ENCODE assay signal across 26 cellular contexts in the genomic region with DNA sequence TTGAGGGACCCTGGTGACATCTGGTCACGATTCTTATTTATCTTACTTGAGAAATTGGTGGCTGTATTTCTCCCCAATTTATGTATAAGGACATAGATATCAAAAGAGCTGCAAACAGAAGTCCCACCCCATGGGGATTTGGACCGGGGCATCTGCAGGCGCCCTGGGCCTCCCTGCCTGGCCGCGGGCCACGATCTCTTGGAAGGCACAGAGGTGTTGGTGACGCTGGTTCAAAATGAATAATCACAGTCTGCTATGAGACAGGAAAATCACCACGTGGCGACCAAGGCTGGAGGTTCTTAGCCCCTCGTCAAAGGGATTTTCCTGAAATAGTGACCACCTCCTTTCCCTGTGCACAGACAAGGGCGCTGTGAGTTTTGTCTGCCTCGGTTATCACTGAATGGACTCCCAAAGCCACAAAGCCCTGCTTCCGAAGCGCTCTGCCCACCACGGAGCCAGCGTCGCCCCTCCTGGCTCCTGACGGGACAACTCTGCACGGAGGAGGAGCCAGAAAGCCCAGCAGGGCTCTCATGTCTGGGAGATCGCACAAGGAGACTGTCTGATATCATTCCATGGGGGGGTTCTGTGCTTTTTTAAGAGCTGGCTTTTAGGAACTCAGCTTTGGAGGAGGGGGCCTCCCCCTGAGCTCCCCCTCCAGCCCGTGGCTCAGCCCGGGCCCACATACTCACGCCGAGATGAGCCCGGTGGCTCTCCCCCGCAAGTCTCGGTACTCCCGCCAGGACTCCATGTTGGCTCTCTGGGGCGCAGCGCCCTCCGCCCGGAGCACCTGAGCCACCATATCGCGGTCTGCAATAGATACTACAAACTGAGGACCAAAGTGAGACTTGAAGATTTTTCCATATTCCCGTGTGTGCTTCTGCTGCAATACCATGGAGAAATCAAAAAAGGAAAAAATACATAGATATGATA. TPM values are rescaled to one million over a fixed set of nuclear protein-coding genes. Genes with fewer than 3 reads are reported as not detected.
DNase-seq lines count a peak whose midpoint lies in the region; ATAC-seq and TF ChIP-seq lines count a peak whose summit lies in the region.
"Had no signal": no experiment of that assay in that cellular context is flagged by ENCODE, and none has a peak within 500 bp of the region (broad histone marks: within the 10 kb centered on the region; RNA-seq: fewer than 3 reads in every experiment).

No MANE protein-coding gene starts in this region.

- no peaks in the 10 kb centered on the region for H3K9me3 Mint-ChIP-seq in progenitor cell of endocrine pancreas (ENCODE audit: low read depth)
- H3K9me3 Mint-ChIP-seq: activated CD8-positive, alpha-beta T cell treated with anti-CD3 and anti-CD28 coated beads for 36 hours; activated T-cell treated with anti-CD3 and anti-CD28 coated beads, Interleukin-2, amount 50 U/mL, for 24 hours had no signal

- no peak overlapping the region for H2BK120ac ChIP-seq in IMR-90 (ENCODE audit: low read depth, low read length)

- H3K27ac Mint-ChIP-seq in progenitor cell of endocrine pancreas = peak overlapping the region; percentile 80
- H3K27ac Mint-ChIP-seq: activated CD8-positive, alpha-beta T cell treated with anti-CD3 and anti-CD28 coated beads for 36 hours; activated T-cell treated with anti-CD3 and anti-CD28 coated beads, Interleukin-2, amount 50 U/mL, for 24 hours had no signal

- WGBS in IMR-90 (ENCODE audit: extremely low coverage in 2 of 2, insufficient read length in 1 of 2), 2 experiments = 25% methylated on average over 8 of the region's 35 CpGs; no CpG with 5 or more reads in 1 of the 2 experiments
- WGBS in mammary epithelial cell (ENCODE audit: low coverage, missing lambda C conversion rate) = 92% methylated on average over 28 of the region's 35 CpGs

- H3K36me3 Mint-ChIP-seq in progenitor cell of endocrine pancreas (ENCODE audit: insufficient read depth) = no peaks in the 10 kb centered on the region
- H3K36me3 Mint-ChIP-seq: CD4-positive, CD25-positive, alpha-beta regulatory T cell had no signal

- peak overlapping the region; percentile 33 for H3K4me3 Mint-ChIP-seq in progenitor cell of endocrine pancreas (ENCODE audit: low read depth)
- H3K4me3 Mint-ChIP-seq: activated CD8-positive, alpha-beta T cell treated with anti-CD3 and anti-CD28 coated beads for 36 hours; activated T-cell treated with anti-CD3 and anti-CD28 coated beads, Interleukin-2, amount 50 U/mL, for 24 hours; CD4-positive, CD25-positive, alpha-beta regulatory T cell had no signal

- no peak overlapping the region for H2BK20ac ChIP-seq in IMR-90 (ENCODE audit: low read depth, low read length)

- H4K5ac ChIP-seq in IMR-90 (ENCODE audit: low read depth, low read length) = no peak overlapping the region

- H2BK15ac ChIP-seq in IMR-90 (ENCODE audit: low read depth, low read length) = no peak overlapping the region

- H2AFZ ChIP-seq in IMR-90 (replicated peaks; ENCODE audit: low read length, poor library complexity) = peak overlapping the region; percentile 83
- no peak overlapping the region for H2AFZ ChIP-seq in mammary epithelial cell (ENCODE audit: low read depth, low read length)

- no peak overlapping the region for H3K14ac ChIP-seq in IMR-90 (replicated peaks; ENCODE audit: low read depth, low read length)

- H3K9ac ChIP-seq in IMR-90 (ENCODE audit: low read depth, low read length) (no peak overlapping the region), mammary epithelial cell (ENCODE audit: insufficient read depth, low read length) (no peak overlapping the region)

- H3K4ac ChIP-seq in IMR-90 (ENCODE audit: low read depth, low read length) = no peak overlapping the region

- no peak overlapping the region for H2AK5ac ChIP-seq in IMR-90 (ENCODE audit: low read depth, low read length)

- no peak for TF ChIP-seq POLR2A in IMR-90 (IDR thresholded peaks at IDR 0.05; ENCODE audit: low read depth, low read length)

- H3K4me3 ChIP-seq in IMR-90 (ENCODE audit: insufficient read depth, low read depth, low read length) (no peak overlapping the region), fibroblast of villous mesenchyme (ENCODE audit: low read depth, low read length) (peak overlapping the region; percentile 45), mammary epithelial cell (replicated peaks in 1 of 3; ENCODE audit: insufficient read depth in 1 of 3, low read depth in 2 of 3, low read length in 3 of 3) (no peak overlapping the region)
- H3K4me3 ChIP-seq: HAP-1, stomach, tibial artery had no signal

- H2AK9ac ChIP-seq in IMR-90 (replicated peaks; ENCODE audit: low read depth, low read length, poor library complexity) = no peak overlapping the region

- POLR2A ChIA-PET in IMR-90 (lab: Charles Lee; ENCODE audit: unreplicated experiment) = no interaction called here

- no peak overlapping the region for H4K91ac ChIP-seq in IMR-90 (ENCODE audit: insufficient read depth, low read depth, low read length)

- H3K27me3 ChIP-seq in IMR-90 (ENCODE audit: control insufficient read depth, insufficient read depth, low read length) (peaks cover 23% of the 10 kb centered on the region), mammary epithelial cell (ENCODE audit: insufficient read depth, low read length) (no peaks in the 10 kb centered on the region)
- H3K27me3 ChIP-seq: brain microvascular endothelial cell had no signal

- CTCF ChIA-PET in IMR-90 (lab: Yijun Ruan, JAX) = no interaction called here
- CTCF ChIA-PET in mammary epithelial cell (lab: Charles Lee; ENCODE audit: low non-redundant PET) = no interaction called here

- TF ChIP-seq RAD21 in IMR-90 (IDR thresholded peaks at IDR 0.05; ENCODE audit: low read length) = no peak

- H4K20me1 ChIP-seq in IMR-90 (ENCODE audit: insufficient read depth, low read length) (no peaks in the 10 kb centered on the region), mammary epithelial cell (ENCODE audit: insufficient read depth, low read length) (no peaks in the 10 kb centered on the region)

- no peaks in the 10 kb centered on the region; the same call in 1 of the 2 replicates for H3K9me1 ChIP-seq in IMR-90 (ENCODE audit: insufficient read depth, low read length)

- BruUV-seq in IMR-90 (replicated peaks; lab: Mats Ljungman, UMichigan) (no TSS peak), mammary epithelial cell (replicated peaks; lab: Mats Ljungman, UMichigan) (no TSS peak)

- in situ Hi-C loops in IMR-90 (cut with MboI; ENCODE audit: low sequenced_read_pairs) = no loop called here
- in situ Hi-C loops in mammary epithelial cell (cut with MboI; ENCODE audit: low sequenced_read_pairs in 2 of 2) = no loop called here

- H3K18ac ChIP-seq in IMR-90 (ENCODE audit: low read depth, low read length) = no peak overlapping the region

- H3K23ac ChIP-seq in IMR-90 (ENCODE audit: low read depth, low read length) = no peak overlapping the region

- peaks cover 14% of the 10 kb centered on the region for H3K4me1 Mint-ChIP-seq in progenitor cell of endocrine pancreas (ENCODE audit: low read depth)
- H3K4me1 Mint-ChIP-seq: CD4-positive, CD25-positive, alpha-beta regulatory T cell had no signal

- H3K4me1 ChIP-seq in IMR-90 (ENCODE audit: control insufficient read depth, insufficient read depth, low read length) = no peaks in the 10 kb centered on the region; the same call in 1 of the 2 replicates
- no peaks in the 10 kb centered on the region for H3K4me1 ChIP-seq in mammary epithelial cell (ENCODE audit: insufficient read depth, low read length)
- H3K4me1 ChIP-seq: HAP-1, stomach, tibial artery had no signal

- intact Hi-C loops in IMR-90 (cut with micrococcal nuclease) = no loop called here
- intact Hi-C loops in mammary epithelial cell (cut with micrococcal nuclease) = no loop called here

- H3K36me3 ChIP-seq in IMR-90 (ENCODE audit: control insufficient read depth, insufficient read depth, low read length) (no peaks in the 10 kb centered on the region), mammary epithelial cell (ENCODE audit: insufficient read depth, low read length) (peaks cover 2% of the 10 kb centered on the region)
- H3K36me3 ChIP-seq: brain microvascular endothelial cell, HAP-1, stomach, tibial artery had no signal

- no peak overlapping the region for H3K27ac ChIP-seq in IMR-90 (ENCODE audit: insufficient read depth, low read length)
- H3K27ac ChIP-seq in mammary epithelial cell (ENCODE audit: insufficient read depth, low read depth, low read length) = no peak overlapping the region
- H3K27ac ChIP-seq: brain microvascular endothelial cell, stomach, tibial artery had no signal

- H3K9me3 ChIP-seq in IMR-90 (ENCODE audit: control insufficient read depth, insufficient read depth, low read length) (no peaks in the 10 kb centered on the region), mammary epithelial cell (replicated peaks; ENCODE audit: insufficient read depth, low read length) (no peaks in the 10 kb centered on the region)
- H3K9me3 ChIP-seq: HAP-1, tibial artery had no signal

- peaks cover 29% of the 10 kb centered on the region for H3K79me2 ChIP-seq in mammary epithelial cell (ENCODE audit: insufficient read depth, low read length)

- H3K4me2 ChIP-seq in IMR-90 (ENCODE audit: low read depth, low read length) (peak overlapping the region; percentile 5; the same call in 1 of the 2 replicates), mammary epithelial cell (ENCODE audit: insufficient read depth, low read depth, low read length) (no peak overlapping the region)

- H3K56ac ChIP-seq in IMR-90 (ENCODE audit: extremely low read depth, insufficient read depth, low read length) = no peak overlapping the region

- no peak overlapping the region for H4K8ac ChIP-seq in IMR-90 (ENCODE audit: low read depth in 2 of 2, low read length in 2 of 2)

- H2BK5ac ChIP-seq in IMR-90 (ENCODE audit: low read depth, low read length, poor library complexity, severe bottlenecking) = no peak overlapping the region

- peak; percentile 20 for DNase-seq in DMS114 treated with DMSO at 0.1 percent for 48 hours (lab: John Stamatoyannopoulos, UW; ENCODE audit: unreplicated experiment)
- DNase-seq in IMR-90 = no peak
- DNase-seq in fibroblast of villous mesenchyme (ENCODE audit: low read depth) = no peak
- no peak for DNase-seq in progenitor cell of endocrine pancreas (ENCODE audit: low spot score, unreplicated experiment)
- DNase-seq in OCI-M1 (lab: John Stamatoyannopoulos, UW) = no peak
- no peak for DNase-seq in mammary epithelial cell
- no peak for DNase-seq in D341Med (ENCODE audit: low spot score)
- DNase-seq: activated CD4-positive, alpha-beta T cell treated with anti-CD3 and anti-CD28 coated beads for 1 hour; activated CD8-positive, alpha-beta T cell treated with anti-CD3 and anti-CD28 coated beads for 36 hours; activated T-cell treated with anti-CD3 and anti-CD28 coated beads, Interleukin-2, amount 50 U/mL, for 24 hours; brain microvascular endothelial cell; CD4-positive, CD25-positive, alpha-beta regulatory T cell; DMS153; effector memory CD4-positive, alpha-beta T cell; GF-D8; NCI-H1694 treated with DMSO at 0.1 percent for 48 hours; NCI-H2171; NCI-H526; occipital lobe; stimulated activated CD4-positive, alpha-beta T cell treated with anti-CD3 and anti-CD28 coated beads, Interleukin-15, amount 100 ng/mL, for 24 hours; stomach; T-helper 1 cell; tibial artery had no signal

- no peak for TF ChIP-seq CTCF in IMR-90 (conservative IDR thresholded peaks at IDR 0.05; ENCODE audit: low read depth, low read length)
- TF ChIP-seq CTCF in fibroblast of villous mesenchyme (IDR thresholded peaks at IDR 0.05; ENCODE audit: insufficient read depth, low read depth, low read length) = no peak
- TF ChIP-seq CTCF in progenitor cell of endocrine pancreas (IDR thresholded peaks at IDR 0.05; ENCODE audit: unreplicated experiment) = no peak
- no peak for TF ChIP-seq CTCF in mammary epithelial cell (conservative IDR thresholded peaks at IDR 0.05 in 1 of 2, IDR thresholded peaks at IDR 0.05 in 1 of 2; ENCODE audit: extremely low read depth in 1 of 2, insufficient read depth in 1 of 2, low read depth in 1 of 2, low read length in 2 of 2)

- ATAC-seq in IMR-90 (ENCODE audit: low read depth) (no peak), GM21723 (IDR thresholded peaks at IDR 0.05; ENCODE audit: unreplicated experiment) (no peak)
- ATAC-seq: activated CD8-positive, alpha-beta T cell treated with anti-CD3 and anti-CD28 coated beads for 36 hours; sciatic nerve had no signal

- dilution Hi-C loops in IMR-90 (cut with HindIII; ENCODE audit: low sequenced_read_pairs, unreplicated experiment) = no loop called here
- dilution Hi-C loops in mammary epithelial cell (cut with HindIII; ENCODE audit: low sequenced_read_pairs) = no loop called here

- no peaks in the 10 kb centered on the region for H3K27me3 Mint-ChIP-seq in progenitor cell of endocrine pancreas

- no peaks in the 10 kb centered on the region for H3K79me1 ChIP-seq in IMR-90 (ENCODE audit: low read depth in 1 of 2, low read length in 2 of 2)

RNA-seq across cellular contexts. Expression of a gene that starts 14.6 kb away (rescaled TPM):
- total RNA-seq in IMR-90 (2012; rRNA removed) = not detected in 2 replicates
- polyA plus RNA-seq in IMR-90 (2012; rRNA removed) = not detected in 2 replicates
- 0.03 TPM in 1 of 2 replicates, not detected in the other for polyA plus RNA-seq in IMR-90 (2012; cell fraction: cytosol; rRNA removed)
- not detected in 2 replicates for polyA plus RNA-seq in IMR-90 (2012; cell fraction: nucleus; rRNA removed; ENCODE audit: low replicate concordance)
- total RNA-seq in fibroblast of villous mesenchyme = under 0.01 TPM in 2 replicates
- total RNA-seq in progenitor cell of endocrine pancreas = 8.0 and 8.6 TPM in 2 replicates
- 1 to 10 TPM in 1 of 2 donors, under 1 TPM in 1; 0.67 to 8.3 TPM for total RNA-seq in mammary epithelial cell
- 4.3 TPM for polyA plus RNA-seq in mammary epithelial cell
- polyA minus RNA-seq in mammary epithelial cell = 6.9 TPM
- total RNA-seq: activated CD8-positive, alpha-beta T cell treated with anti-CD3 and anti-CD28 coated beads for 36 hours; CD4-positive, CD25-positive, alpha-beta regulatory T cell had no signal
- polyA plus RNA-seq: CD4-positive, CD25-positive, alpha-beta regulatory T cell had no signal
